8 cellular contexts compared by ENCODE assay signal in genomic region chr4:82428969-82429727, GRCh38. TPM values are rescaled to one million over a fixed set of nuclear protein-coding genes. Genes with fewer than 3 reads are reported as not detected.
A peak's percentile ranks its signal among the peaks of the same experiment; 100 is the strongest.
DNase-seq lines count a peak whose midpoint lies in the region; ATAC-seq and TF ChIP-seq lines count a peak whose summit lies in the region.

No MANE protein-coding gene starts in this region.

- ATAC-seq in GM19025 (IDR thresholded peaks at IDR 0.05; ENCODE audit: low read depth, unreplicated experiment), result peak; percentile 46
- peak; percentile 57 for ATAC-seq in HG03280 (IDR thresholded peaks at IDR 0.05; ENCODE audit: unreplicated experiment)

- H3K36me3 ChIP-seq in kidney epithelial cell (ENCODE audit: control insufficient read depth, insufficient read depth, low read length), result peaks cover 3% of the 10 kb centered on the region

- TF ChIP-seq CTCF in kidney epithelial cell (IDR thresholded peaks at IDR 0.05; ENCODE audit: insufficient read depth, low read length, poor library complexity, severe bottlenecking), result peak; percentile 34

- DNase-seq in AG20443 (ENCODE audit: low spot score) (peak; percentile 96), NCI-H226 (peak; percentile 79), kidney epithelial cell (ENCODE audit: low read depth) (peak; percentile 49)
- DNase-seq in activated CD4-positive, CD25-positive, alpha-beta regulatory T cell (lab: John Stamatoyannopoulos, UW), result peak; percentile 83 to 93 (median 89)
- DNase-seq in central memory CD4-positive, alpha-beta T cell, result peak; percentile 92
- DNase-seq in stimulated activated CD4-positive, alpha-beta T cell treated with anti-CD3 and anti-CD28 coated beads, Interleukin-15, amount 100 ng/mL, for 48 hours (ENCODE audit: low read depth in 2 of 2), result peak; percentile 86 to 90

- no peaks in the 10 kb centered on the region for H3K27me3 ChIP-seq in kidney epithelial cell (ENCODE audit: control insufficient read depth, insufficient read depth, low read length)

- H3K4me3 ChIP-seq in kidney epithelial cell (ENCODE audit: low read depth, low read length), result peak overlapping the region; percentile 100

RNA-seq across cellular contexts. Expression of gene HNRNPDL, which starts 1.1 kb away (rescaled TPM):
- 161 and 185 TPM in 2 replicates for total RNA-seq in kidney epithelial cell

RNA-seq across cellular contexts. Expression of gene ENOPH1, which starts 1.2 kb away (rescaled TPM):
- total RNA-seq in kidney epithelial cell, result 55.3 and 56.3 TPM in 2 replicates

RNA-seq across cellular contexts. Expression of gene HNRNPD, which starts 55.4 kb away (rescaled TPM):
- total RNA-seq in kidney epithelial cell, result 62.8 and 65.5 TPM in 2 replicates

Comparison
In these comparisons a context has a peak if more than half of its experiments do, and no peak if none do; other contexts are left out.
1. Peak in every context shown above with its lines: DNase-seq, ATAC-seq and H3K4me3 ChIP-seq.